Comparison of ENCODE assay signal across 18 cellular contexts in the genomic region with DNA sequence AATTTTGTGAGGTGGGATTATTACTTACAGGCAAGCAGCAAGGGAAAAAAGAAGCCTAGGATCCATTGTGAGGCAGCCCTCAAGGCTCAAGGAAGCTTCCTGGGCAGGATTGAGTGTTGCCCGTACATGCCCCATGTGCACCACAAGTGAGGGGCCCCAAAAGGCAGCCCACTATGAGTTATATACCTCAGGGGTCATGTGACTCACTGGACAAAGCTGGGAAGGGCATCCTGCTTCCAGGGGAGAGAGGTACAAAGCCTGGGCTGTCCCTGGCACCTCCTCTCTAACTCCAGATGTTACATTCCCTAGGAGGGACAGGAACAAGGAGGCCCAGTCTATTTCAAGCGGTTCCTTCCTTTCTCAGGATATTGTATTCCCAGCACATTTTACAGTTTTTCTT. TPM values are rescaled to one million over a fixed set of nuclear protein-coding genes. Genes with fewer than 3 reads are reported as not detected.
DNase-seq lines count a peak whose midpoint lies in the region; ATAC-seq, FAIRE-seq and TF ChIP-seq lines count a peak whose summit lies in the region.
"Had no signal": no experiment of that assay in that cellular context is flagged by ENCODE, and none has a peak within 500 bp of the region (broad histone marks: within the 10 kb centered on the region; RNA-seq: fewer than 3 reads in every experiment).

No MANE protein-coding gene starts in this region.

- no peaks in the 10 kb centered on the region for H3K9me1 ChIP-seq in endothelial cell of umbilical vein (replicated peaks; ENCODE audit: control insufficient read depth, extremely low read depth, insufficient read depth, low read length)

- no peaks in the 10 kb centered on the region for H3K27me3 ChIP-seq in heart left ventricle
- H3K27me3 ChIP-seq in endothelial cell of umbilical vein (ENCODE audit: control insufficient read depth in 2 of 2, insufficient read depth in 2 of 2, low read length in 2 of 2) = peaks cover 0 to 2% of the 10 kb centered on the region in 2 experiments
- H3K27me3 ChIP-seq in smooth muscle cell (ENCODE audit: low read depth) = no peaks in the 10 kb centered on the region
- H3K27me3 ChIP-seq: BLaER1 treated with 17β-estradiol and CSF1 and Interleukin-3, amounts not matched to agents 10 nM and 100 nM had no signal

- BruUV-seq in endothelial cell of umbilical vein (replicated peaks; lab: Mats Ljungman, UMichigan) = TSS peak; percentile 21

- dilution Hi-C loops in endothelial cell of umbilical vein (cut with MboI; ENCODE audit: extremely low pct_ligation_motif_present, low sequenced_read_pairs) = no loop called here

- ATAC-seq in heart left ventricle (peak in 2 of 4 donors; percentile 22 to 59), HG03432 (IDR thresholded peaks at IDR 0.05; ENCODE audit: unreplicated experiment) (no peak)
- ATAC-seq: PC-3 had no signal

- H3K27ac ChIP-seq in heart left ventricle = peak overlapping the region; percentile 54 to 94 (median 78)
- no peak overlapping the region for H3K27ac ChIP-seq in endothelial cell of umbilical vein (ENCODE audit: insufficient read depth, low read depth, low read length)
- no peak overlapping the region for H3K27ac ChIP-seq in smooth muscle cell (ENCODE audit: low read depth)

- POLR2A ChIA-PET in endothelial cell of umbilical vein (lab: Charles Lee) = no interaction called here

- H3K79me2 ChIP-seq in endothelial cell of umbilical vein (ENCODE audit: control insufficient read depth, insufficient read depth, low read length) (no peaks in the 10 kb centered on the region), smooth muscle cell (ENCODE audit: low read depth) (no peaks in the 10 kb centered on the region)

- in situ Hi-C loops in GM13977 (cut with MboI; ENCODE audit: low pct_unique_long_range_greater_than_20kb, low sequenced_read_pairs, unreplicated experiment) = no loop called here

- TF ChIP-seq CTCF in heart left ventricle (IDR thresholded peaks at IDR 0.05) (no peak), endothelial cell of umbilical vein (IDR thresholded peaks at IDR 0.05; ENCODE audit: extremely low read depth in 1 of 2, insufficient read depth in 1 of 2, low read depth in 1 of 2, low read length in 2 of 2) (no peak), smooth muscle cell (IDR thresholded peaks at IDR 0.05; ENCODE audit: borderline replicate concordance, insufficient read depth, poor library complexity, severe bottlenecking) (no peak), GM13977 (IDR thresholded peaks at IDR 0.05; ENCODE audit: extremely low read depth, insufficient read depth, missing control alignments) (no peak)

- peaks cover 0 to 58% (median 26%) of the 10 kb centered on the region in 12 donors for H3K4me1 ChIP-seq in heart left ventricle
- H3K4me1 ChIP-seq in endothelial cell of umbilical vein (ENCODE audit: control insufficient read depth, extremely low read depth, insufficient read depth, low read length) = peaks cover 14% of the 10 kb centered on the region
- peaks cover 4% of the 10 kb centered on the region for H3K4me1 ChIP-seq in smooth muscle cell (ENCODE audit: low read depth)

- FAIRE-seq in endothelial cell of umbilical vein (lab: Jason Lieb, UNC) = no peak

- H4K20me1 ChIP-seq in endothelial cell of umbilical vein (replicated peaks; ENCODE audit: control insufficient read depth, extremely low read depth, insufficient read depth, low read length) (no peaks in the 10 kb centered on the region), smooth muscle cell (ENCODE audit: low read depth) (no peaks in the 10 kb centered on the region)
- H4K20me1 ChIP-seq: BLaER1 treated with 17β-estradiol and CSF1 and Interleukin-3, amounts not matched to agents 10 nM and 100 nM had no signal

- H3K9me3 ChIP-seq in heart left ventricle = no peaks in the 10 kb centered on the region
- no peaks in the 10 kb centered on the region for H3K9me3 ChIP-seq in endothelial cell of umbilical vein (replicated peaks; ENCODE audit: control insufficient read depth, insufficient read depth, low read length)
- no peaks in the 10 kb centered on the region for H3K9me3 ChIP-seq in smooth muscle cell (replicated peaks; ENCODE audit: low read depth)

- intact Hi-C loops in heart left ventricle (cut with DNase I) = loop anchor here in 3 of 10 donors (2.0 to 10.0 kb wide), 4 partner anchors 34 to 866 kb away; partner anchors contain the start of genes CD1D (in 2 of the 3) and IFI16 (in 1 of the 3)
- intact Hi-C loops in cardiac septum (cut with DNase I) = loop anchor here (5.0 kb wide), 2 partner anchors 36 to 861 kb away; partner anchors contain the start of genes CD1D and IFI16
- intact Hi-C loops in endothelial cell of umbilical vein (cut with micrococcal nuclease) = no loop called here

- H3K36me3 ChIP-seq in heart left ventricle (no peaks in the 10 kb centered on the region), endothelial cell of umbilical vein (ENCODE audit: control insufficient read depth in 2 of 2, extremely low read depth in 1 of 2, insufficient read depth in 2 of 2, low read length in 2 of 2) (no peaks in the 10 kb centered on the region), smooth muscle cell (ENCODE audit: low read depth) (no peaks in the 10 kb centered on the region)

- no peaks in the 10 kb centered on the region for H3F3A ChIP-seq in smooth muscle cell (ENCODE audit: low read depth)

- DNase-seq in heart left ventricle (peak in 1 of 5 donors; percentile 43), cardiac septum (ENCODE audit: low spot score) (no peak), RPMI7951 (ENCODE audit: low read depth) (peak; percentile 56), endothelial cell of umbilical vein (ENCODE audit: low read depth, low spot score) (no peak), smooth muscle cell (lab: John Stamatoyannopoulos, UW; ENCODE audit: unreplicated experiment) (no peak), GM13977 (ENCODE audit: low spot score) (no peak), dedifferentiated amniotic fluid mesenchymal stem cell (ENCODE audit: extremely low spot score) (no peak)
- DNase-seq: 8988T, DMS153, H9, KG1, NCI-H1092, NCI-H1694, NCI-H69, SHP77 treated with DMSO at 0.1 percent for 48 hours had no signal

- H3K9ac ChIP-seq in endothelial cell of umbilical vein (replicated peaks; ENCODE audit: extremely low read depth, insufficient read depth, low read length) (no peak overlapping the region), smooth muscle cell (ENCODE audit: low read depth) (no peak overlapping the region)
- H3K9ac ChIP-seq: BLaER1 treated with 17β-estradiol and CSF1 and Interleukin-3, amounts not matched to agents 10 nM and 100 nM had no signal

- H2AFZ ChIP-seq in endothelial cell of umbilical vein (ENCODE audit: low read depth, low read length) = no peak overlapping the region
- peak overlapping the region; percentile 38 for H2AFZ ChIP-seq in smooth muscle cell (ENCODE audit: low read depth)

- no peak overlapping the region for H3K4me3 ChIP-seq in heart left ventricle
- no peak overlapping the region for H3K4me3 ChIP-seq in endothelial cell of umbilical vein (replicated peaks in 1 of 3; ENCODE audit: insufficient read depth in 1 of 3, low read depth in 1 of 3, low read length in 3 of 3)
- H3K4me3 ChIP-seq in smooth muscle cell = no peak overlapping the region

- WGBS in heart left ventricle, 4 donors = 40 to 83% (median 61%) methylated on average over 2 of the region's 2 CpGs
- 92% methylated on average over 2 of the region's 2 CpGs for WGBS in smooth muscle cell (ENCODE audit: low lambda C conversion rate)

- CTCF ChIA-PET in endothelial cell of umbilical vein (lab: Charles Lee) = interaction anchor here (1.6 kb wide), 1 partner anchor 31 kb away, joined by 3 read pairs; no protein-coding TSS in a partner anchor

- no peak for TF ChIP-seq POLR2A in heart left ventricle (IDR thresholded peaks at IDR 0.05)
- no peak for TF ChIP-seq POLR2A in endothelial cell of umbilical vein (IDR thresholded peaks at IDR 0.05; ENCODE audit: low read depth, low read length)

- H3K4me2 ChIP-seq in endothelial cell of umbilical vein (ENCODE audit: insufficient read depth, low read length) (no peak overlapping the region), smooth muscle cell (no peak overlapping the region)

TF ChIP-seq in endothelial cell of umbilical vein, 7 proteins besides CTCF, POLR2A, EP300 and RAD21:
- TF ChIP-seq JUN (IDR thresholded peaks at IDR 0.05; ENCODE audit: borderline replicate concordance, insufficient read depth, insufficient read length, low read depth) = no peak
- TF ChIP-seq GATA2 (IDR thresholded peaks at IDR 0.05; ENCODE audit: insufficient read depth, insufficient read length, low read depth, low read length) = no peak

RNA-seq across cellular contexts. Expression of gene CD1D, which starts 34.0 kb away (rescaled TPM):
- 1 to 10 TPM in 7 of 9 donors, under 1 TPM in 2; 0.38 to 5.3 (median 1.7) TPM for total RNA-seq in heart left ventricle
- polyA plus RNA-seq in heart left ventricle = 1 to 10 TPM; 2.0 TPM
- total RNA-seq in cardiac septum = 1.2 TPM
- total RNA-seq in RPMI7951 (2014; rRNA removed; shearing (Covaris generic)) = 0.36 and 1.3 TPM in 2 replicates
- not detected in 2 replicates for total RNA-seq in endothelial cell of umbilical vein
- polyA plus RNA-seq in endothelial cell of umbilical vein = not detected in 2 replicates
- polyA plus RNA-seq in endothelial cell of umbilical vein (2011; cell fraction: cytosol; rRNA removed) = not detected in 2 replicates
- not detected in 2 replicates for polyA plus RNA-seq in endothelial cell of umbilical vein (2011; cell fraction: nucleus; rRNA removed)
- not detected in 2 replicates for polyA plus RNA-seq in endothelial cell of umbilical vein (2012)
- polyA minus RNA-seq in endothelial cell of umbilical vein = not detected in 2 replicates
- not detected for polyA minus RNA-seq in endothelial cell of umbilical vein (2011; cell fraction: cytosol; rRNA and poly(A)+ RNA removed)
- polyA minus RNA-seq in endothelial cell of umbilical vein (2011; cell fraction: nucleus; rRNA and poly(A)+ RNA removed) = not detected in 2 replicates
- total RNA-seq in smooth muscle cell = 2.2 and 2.7 TPM in 2 replicates
- 3.3 and 3.5 TPM in 2 replicates for polyA plus RNA-seq in smooth muscle cell
- total RNA-seq: PC-3 had no signal

Comparison
In these comparisons a context has a peak if more than half of its experiments do, and no peak if none do; other contexts are left out.
1. H3K27ac ChIP-seq: peak in heart left ventricle (12 of 12); none in endothelial cell of umbilical vein (single experiment) and smooth muscle cell (single experiment).